1 cellular context compared by ENCODE assay signal in genomic region chr4:54036184-54036583, GRCh38.
TF ChIP-seq lines count a peak whose summit lies in the region.

No MANE protein-coding gene starts in this region.

TF ChIP-seq in H1, 55 proteins besides CTCF, POLR2A, EP300 and RAD21:
- TF ChIP-seq SIRT6 (IDR thresholded peaks at IDR 0.05; ENCODE audit: low read length) (no peak), SRF (IDR thresholded peaks at IDR 0.05; ENCODE audit: low read depth, low read length) (no peak)
